In genomic region chr14:76351941-76352340, GRCh38 we compare ENCODE assay signal across 23 cellular contexts. TPM values are rescaled to one million over a fixed set of nuclear protein-coding genes. Genes with fewer than 3 reads are reported as not detected.
"Had no signal": no experiment of that assay in that cellular context is flagged by ENCODE, and none has a peak within 500 bp of the region (broad histone marks: within the 10 kb centered on the region; RNA-seq: fewer than 3 reads in every experiment).

No MANE protein-coding gene starts in this region.

- H3K27ac ChIP-seq: adrenal gland, ascending aorta, brain microvascular endothelial cell, WERI-Rb-1 had no signal

- H3K36me3 ChIP-seq: adrenal gland, ascending aorta, brain microvascular endothelial cell, MG63, WERI-Rb-1 had no signal

- H3K4me1 ChIP-seq: ascending aorta had no signal

- H3K27ac Mint-ChIP-seq: activated CD8-positive, alpha-beta T cell treated with anti-CD3 and anti-CD28 coated beads, Interleukin-2, amount 10 ng/mL, durations not matched to agents 7 days and 5 days; activated naive CD8-positive, alpha-beta T cell treated with anti-CD3 and anti-CD28 coated beads, Interleukin-2, amount 10 ng/mL, durations not matched to agents 7 days and 5 days had no signal

- H3K36me3 Mint-ChIP-seq: activated naive CD8-positive, alpha-beta T cell treated with anti-CD3 and anti-CD28 coated beads, Interleukin-2, amount 10 ng/mL, durations not matched to agents 7 days and 5 days had no signal

- H3K9me3 ChIP-seq: adrenal gland, ascending aorta, MG63 had no signal

- H3K27me3 ChIP-seq: adrenal gland, ascending aorta, brain microvascular endothelial cell, MG63 had no signal

- DNase-seq: activated CD4-positive, alpha-beta T cell treated with anti-CD3 and anti-CD28 coated beads for 4 hours; activated CD8-positive, alpha-beta memory T cell treated with anti-CD3 and anti-CD28 coated beads, Interleukin-2, amount 50 U/mL, for 48 hours; activated CD8-positive, alpha-beta T cell treated with anti-CD3 and anti-CD28 coated beads, Interleukin-2, amount 10 ng/mL, durations not matched to agents 7 days and 5 days; activated naive CD4-positive, alpha-beta T cell treated with anti-CD3 and anti-CD28 coated beads, Interleukin-2, amount 50 U/mL, for 16 hours; activated naive CD8-positive, alpha-beta T cell treated with anti-CD3 and anti-CD28 coated beads, Interleukin-2, amount 10 ng/mL, durations not matched to agents 7 days and 5 days; activated T-cell treated with anti-CD3 and anti-CD28 coated beads, Interleukin-2, amount 50 U/mL, for 1 hour; adrenal gland; brain microvascular endothelial cell; cerebellar nuclear complex; MG63; MV-4-11; NCI-H1417 treated with DMSO at 0.1 percent for 48 hours; NCI-H2029; PC-3; SIG-M5; T-helper 2 cell; T1000 had no signal

- H3K4me3 Mint-ChIP-seq: activated CD8-positive, alpha-beta T cell treated with anti-CD3 and anti-CD28 coated beads, Interleukin-2, amount 10 ng/mL, durations not matched to agents 7 days and 5 days had no signal

- H3K4me3 ChIP-seq: adrenal gland had no signal

- H3K9me3 Mint-ChIP-seq: activated naive CD8-positive, alpha-beta T cell treated with anti-CD3 and anti-CD28 coated beads, Interleukin-2, amount 10 ng/mL, durations not matched to agents 7 days and 5 days had no signal

- FAIRE-seq: colon, RCC 7860, TTC549 had no signal

RNA-seq across cellular contexts. Expression of gene ESRRB, which starts 24.0 kb away (rescaled TPM):
- total RNA-seq: LHCN-M2, PC-3 had no signal
